Comparison of ENCODE assay signal across 8 cellular contexts in the genomic region with DNA sequence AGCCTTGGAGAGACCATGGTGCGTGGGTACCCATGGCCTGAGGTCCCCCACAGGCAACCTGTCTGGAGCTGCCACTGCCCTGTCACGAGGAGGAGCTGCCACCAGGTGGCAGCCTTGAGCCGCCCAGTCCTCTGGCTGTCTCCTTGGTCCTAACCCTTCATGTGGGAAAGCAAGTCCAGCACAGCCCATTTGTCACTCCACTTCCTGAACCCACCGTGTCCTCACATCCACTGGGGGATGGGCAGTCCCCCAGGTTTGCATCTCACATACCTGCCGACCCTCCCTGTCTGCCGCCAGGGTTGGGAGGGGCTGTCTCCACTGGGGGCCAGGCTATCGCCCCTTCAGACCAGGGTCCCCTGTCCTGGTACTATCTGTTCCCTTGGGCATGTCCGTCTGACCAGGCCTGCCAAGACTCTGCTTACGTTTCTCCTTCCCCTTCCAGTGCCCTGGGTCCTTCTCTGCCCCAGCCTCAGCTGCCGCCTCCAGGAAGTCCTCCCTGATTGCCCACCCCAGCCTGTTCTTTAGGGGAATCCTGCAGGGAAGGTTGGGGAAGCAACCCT. TPM values are rescaled to one million over a fixed set of nuclear protein-coding genes. Genes with fewer than 3 reads are reported as not detected.
DNase-seq lines count a peak whose midpoint lies in the region; ATAC-seq and TF ChIP-seq lines count a peak whose summit lies in the region.

No MANE protein-coding gene starts in this region.

- peak; percentile 96 for TF ChIP-seq CTCF in GM10248 (IDR thresholded peaks at IDR 0.05; ENCODE audit: control extremely low read depth, extremely low read depth, low read depth, missing control alignments)
- peak; percentile 92 to 97 (median 95) for TF ChIP-seq CTCF in heart left ventricle (IDR thresholded peaks at IDR 0.05)

- ATAC-seq in heart left ventricle (peak; percentile 9 to 52 (median 19)), GM21723 (IDR thresholded peaks at IDR 0.05; ENCODE audit: unreplicated experiment) (no peak), HG02642 (IDR thresholded peaks at IDR 0.05; ENCODE audit: poor library complexity, unreplicated experiment) (no peak)

- no peaks in the 10 kb centered on the region for H3K9me3 ChIP-seq in adipocyte (ENCODE audit: control insufficient read depth, low read length)
- H3K9me3 ChIP-seq in heart left ventricle = no peaks in the 10 kb centered on the region

- H3K4me3 ChIP-seq in adipocyte (ENCODE audit: low read length) (no peak overlapping the region), heart left ventricle (no peak overlapping the region)

- TF ChIP-seq POLR2A in heart left ventricle (IDR thresholded peaks at IDR 0.05) = no peak

- intact Hi-C loops in heart left ventricle (cut with DNase I) = loop anchor here in 8 of 10 donors (5.0 to 10.0 kb wide), 13 partner anchors 75 to 775 kb away; a partner anchor contains a TSS

- H3K9ac ChIP-seq in adipocyte (ENCODE audit: low read length) = no peak overlapping the region

- H3K36me3 ChIP-seq in adipocyte (ENCODE audit: control insufficient read depth, insufficient read depth, low read length, severe bottlenecking) (peaks cover 19% of the 10 kb centered on the region), heart left ventricle (peaks cover 0 to 35% (median 15%) of the 10 kb centered on the region in 9 donors)

- H3K4me1 ChIP-seq in adipocyte (ENCODE audit: control insufficient read depth, insufficient read depth, low read length) = peaks cover 11% of the 10 kb centered on the region
- peaks cover under 1 to 25% (median 15%) of the 10 kb centered on the region in 12 donors for H3K4me1 ChIP-seq in heart left ventricle

- 21 to 31% (median 30%) methylated on average over 7 to 10 of the region's 10 CpGs for WGBS in heart left ventricle, 4 donors

- POLR2A ChIA-PET in GM10248 (lab: Yijun Ruan, JAX) = interaction anchor here (0.5 to 2.1 kb wide), 2 partner anchors 11 to 123 kb away, joined by 9 to 10 read pairs; a partner anchor contains a TSS

- no peak overlapping the region for H3K27ac ChIP-seq in heart left ventricle

- DNase-seq in GM10248 (ENCODE audit: extremely low spot score) = peak; percentile 87
- peak; percentile 66 for DNase-seq in NCI-H1092 treated with DMSO at 0.1 percent for 48 hours (lab: John Stamatoyannopoulos, UW)
- peak; percentile 67 for DNase-seq in T follicular helper cell (ENCODE audit: low read depth)
- DNase-seq in adipocyte (ENCODE audit: low read depth) = peak; percentile 89
- DNase-seq in heart left ventricle = peak; percentile 79 to 91 (median 81)
- DNase-seq in putamen (ENCODE audit: low spot score) = peak; percentile 79

- CTCF ChIA-PET in GM10248 (lab: Yijun Ruan, JAX) = interaction anchor here (0.6 to 4.7 kb wide), 29 partner anchors 12 to 668 kb away, joined by 3 to 87 read pairs (median 3); a partner anchor contains a TSS

- H3K27me3 ChIP-seq in adipocyte (replicated peaks; ENCODE audit: control insufficient read depth, insufficient read depth, low read length) = peaks cover 19% of the 10 kb centered on the region
- peaks cover 0 to 22% (median 13%) of the 10 kb centered on the region in 9 donors for H3K27me3 ChIP-seq in heart left ventricle

RNA-seq across cellular contexts. Expression of a gene that starts 4.5 kb away (rescaled TPM):
- total RNA-seq in heart left ventricle = 10 to 100 TPM; 11.6 to 46.7 (median 18.7) TPM
- polyA plus RNA-seq in heart left ventricle = 10 to 100 TPM; 23.8 to 56.4 TPM

RNA-seq across cellular contexts. Expression of a gene that starts 5.8 kb away (rescaled TPM):
- total RNA-seq in heart left ventricle = not detected
- not detected for polyA plus RNA-seq in heart left ventricle

RNA-seq across cellular contexts. Expression of a gene that starts 10.7 kb away (rescaled TPM):
- total RNA-seq in heart left ventricle = 100 to 1,000 TPM; 149 to 425 (median 269) TPM
- polyA plus RNA-seq in heart left ventricle = 100 to 1,000 TPM; 217 to 282 TPM

RNA-seq across cellular contexts. Expression of a gene that starts 31.5 kb away (rescaled TPM):
- 100 to 1,000 TPM in 1 of 9 donors, 10 to 100 TPM in 8; 25.8 to 115 (median 60.5) TPM for total RNA-seq in heart left ventricle
- 10 to 100 TPM; 31.5 to 33.6 TPM for polyA plus RNA-seq in heart left ventricle

RNA-seq across cellular contexts. Expression of a gene that starts 38.3 kb away (rescaled TPM):
- 100 to 1,000 TPM; 201 to 584 (median 450) TPM for total RNA-seq in heart left ventricle
- 1,000 to 10,000 TPM in 1 of 2 donors, 100 to 1,000 TPM in 1; 459 to 1,034 TPM for polyA plus RNA-seq in heart left ventricle

Comparison
In these comparisons a context has a peak if more than half of its experiments do, and no peak if none do; other contexts are left out.
1. ATAC-seq: peak in heart left ventricle (4 of 4); none in GM21723 (single experiment) and HG02642 (single experiment).
2. Peak in every context shown above with its lines, with median percentiles within 50 percentile points of each other: DNase-seq.